In genomic region chr18:73340135-73340934, GRCh38 we compare ENCODE assay signal across 16 cellular contexts.
A peak's percentile ranks its signal among the peaks of the same experiment; 100 is the strongest.
DNase-seq lines count a peak whose midpoint lies in the region; ATAC-seq, FAIRE-seq and TF ChIP-seq lines count a peak whose summit lies in the region.
"Had no signal": no experiment of that assay in that cellular context is flagged by ENCODE, and none has a peak within 500 bp of the region (broad histone marks: within the 10 kb centered on the region; RNA-seq: fewer than 3 reads in every experiment).

No MANE protein-coding gene starts in this region.

- in situ Hi-C loops in GM13976 (cut with MboI; ENCODE audit: low sequenced_read_pairs, unreplicated experiment): no loop called here

- ATAC-seq in RWPE2 (ENCODE audit: low read depth): peak; percentile 85
- ATAC-seq: activated naive CD4-positive, alpha-beta T cell treated with anti-CD3 and anti-CD28 coated beads, Interleukin-2, amount 50 U/mL, for 72 hours had no signal

- H3K4me1 ChIP-seq in RWPE2 (ENCODE audit: insufficient read depth, poor library complexity, severe bottlenecking): peaks cover 14% of the 10 kb centered on the region
- H3K4me1 ChIP-seq in keratinocyte (ENCODE audit: control insufficient read depth, extremely low read depth, insufficient read depth, low read length): peaks cover 13% of the 10 kb centered on the region
- H3K4me1 ChIP-seq: parathyroid adenoma had no signal

- H3K27me3 Mint-ChIP-seq in HFFc6 (ENCODE audit: insufficient read depth): no peaks in the 10 kb centered on the region
- H3K27me3 Mint-ChIP-seq: activated CD4-positive, alpha-beta T cell treated with anti-CD3 and anti-CD28 coated beads, Interleukin-2, amount 10 ng/mL, durations not matched to agents 24 days and 14 days had no signal

- peaks cover 9% of the 10 kb centered on the region for H3K36me3 Mint-ChIP-seq in HFFc6 (ENCODE audit: low read depth)
- H3K36me3 Mint-ChIP-seq: activated naive CD4-positive, alpha-beta T cell treated with anti-CD3 and anti-CD28 coated beads, Interleukin-2, amount 50 U/mL, for 72 hours had no signal

- H2AFZ ChIP-seq in keratinocyte (ENCODE audit: control insufficient read depth, low read length): peak overlapping the region; percentile 22
- H2AFZ ChIP-seq: parathyroid adenoma had no signal

- dilution Hi-C loops in keratinocyte (cut with MboI; ENCODE audit: extremely low pct_ligation_motif_present, low sequenced_read_pairs): no loop called here

- peak overlapping the region; percentile 73 for H3K4me2 ChIP-seq in keratinocyte (ENCODE audit: control insufficient read depth, extremely low read depth, insufficient read depth, low read depth, low read length)

- peak overlapping the region; percentile 61 for H3K27ac Mint-ChIP-seq in HFFc6
- H3K27ac Mint-ChIP-seq: activated CD4-positive, alpha-beta T cell treated with anti-CD3 and anti-CD28 coated beads, Interleukin-2, amount 10 ng/mL, durations not matched to agents 24 days and 14 days; activated naive CD4-positive, alpha-beta T cell treated with anti-CD3 and anti-CD28 coated beads, Interleukin-2, amount 50 U/mL, for 72 hours had no signal

- H3K9ac ChIP-seq in keratinocyte (ENCODE audit: control insufficient read depth, extremely low read depth, insufficient read depth, low read length): no peak overlapping the region
- H3K9ac ChIP-seq: parathyroid adenoma had no signal

- FAIRE-seq in keratinocyte (lab: Jason Lieb, UNC): peak; percentile 72
- FAIRE-seq: endometrium had no signal

- H3K4me1 Mint-ChIP-seq in HFFc6 (ENCODE audit: low read depth): peaks cover 19% of the 10 kb centered on the region
- H3K4me1 Mint-ChIP-seq: activated CD4-positive, alpha-beta T cell treated with anti-CD3 and anti-CD28 coated beads, Interleukin-2, amount 10 ng/mL, durations not matched to agents 24 days and 14 days had no signal

- H3K9me3 ChIP-seq in RWPE2 (ENCODE audit: severe bottlenecking) (no peaks in the 10 kb centered on the region), keratinocyte (ENCODE audit: control insufficient read depth, low read depth, low read length) (no peaks in the 10 kb centered on the region)
- H3K9me3 ChIP-seq: thoracic aorta had no signal

- H3K79me2 ChIP-seq in keratinocyte (ENCODE audit: control insufficient read depth, insufficient read depth, low read length): no peaks in the 10 kb centered on the region
- H3K79me2 ChIP-seq: parathyroid adenoma had no signal

- DNase-seq in AG10803 (ENCODE audit: low read depth) (peak; percentile 25), HFFc6 (peak; percentile 46), RWPE2 (ENCODE audit: low spot score) (no peak), keratinocyte (ENCODE audit: low read depth, low spot score) (no peak), midbrain (lab: John Stamatoyannopoulos, UW) (no peak), inferior parietal cortex (ENCODE audit: extremely low spot score) (no peak), NCI-H2081 (lab: John Stamatoyannopoulos, UW) (no peak), GM13976 (ENCODE audit: low spot score) (no peak)
- DNase-seq: activated CD4-positive, alpha-beta T cell treated with anti-CD3 and anti-CD28 coated beads, Interleukin-2, amount 10 ng/mL, durations not matched to agents 24 days and 14 days; KBM-7; NCI-H2171 treated with DMSO at 0.1 percent for 48 hours; SIG-M5 had no signal

- peak overlapping the region; percentile 80 for H3K4me3 Mint-ChIP-seq in HFFc6
- H3K4me3 Mint-ChIP-seq: activated CD4-positive, alpha-beta T cell treated with anti-CD3 and anti-CD28 coated beads, Interleukin-2, amount 10 ng/mL, durations not matched to agents 24 days and 14 days had no signal

- H3K4me3 ChIP-seq in AG10803 (ENCODE audit: low read length) (no peak overlapping the region), RWPE2 (ENCODE audit: severe bottlenecking) (no peak overlapping the region), keratinocyte (ENCODE audit: control insufficient read depth in 2 of 3, extremely low read depth in 1 of 3, insufficient read depth in 2 of 3, low read depth in 1 of 3, low read length in 3 of 3) (peak overlapping the region in 2 of 3 experiments; percentile 1 to 5)
- H3K4me3 ChIP-seq: thoracic aorta had no signal

- no peaks in the 10 kb centered on the region for H3K9me3 Mint-ChIP-seq in HFFc6
- H3K9me3 Mint-ChIP-seq: activated CD4-positive, alpha-beta T cell treated with anti-CD3 and anti-CD28 coated beads, Interleukin-2, amount 10 ng/mL, durations not matched to agents 24 days and 14 days had no signal

- H3K27ac ChIP-seq in RWPE2 (ENCODE audit: poor library complexity, severe bottlenecking) (peak overlapping the region; percentile 61), keratinocyte (ENCODE audit: control insufficient read depth, insufficient read depth, low read length) (peak overlapping the region; percentile 41)
- H3K27ac ChIP-seq: parathyroid adenoma, thoracic aorta had no signal

- TF ChIP-seq CTCF in AG10803 (conservative IDR thresholded peaks at IDR 0.05; ENCODE audit: low read length): no peak
- TF ChIP-seq CTCF in HFFc6 (IDR thresholded peaks at IDR 0.05): no peak
- no peak for TF ChIP-seq CTCF in RWPE2 (IDR thresholded peaks at IDR 0.05; ENCODE audit: poor library complexity, severe bottlenecking)
- TF ChIP-seq CTCF in keratinocyte (optimal IDR thresholded peaks at IDR 0.05 in 1 of 3, IDR thresholded peaks at IDR 0.05 in 1 of 3, conservative IDR thresholded peaks at IDR 0.05 in 1 of 3; ENCODE audit: extremely low read depth in 1 of 3, insufficient read depth in 2 of 3, low read length in 3 of 3): no peak
- no peak for TF ChIP-seq CTCF in GM13976 (IDR thresholded peaks at IDR 0.05; ENCODE audit: borderline replicate concordance, control extremely low read depth, extremely low read depth, insufficient read depth, missing control alignments)

- H3K27me3 ChIP-seq in RWPE2 (ENCODE audit: insufficient read depth, poor library complexity, severe bottlenecking): no peaks in the 10 kb centered on the region
- no peaks in the 10 kb centered on the region for H3K27me3 ChIP-seq in keratinocyte (ENCODE audit: control insufficient read depth, extremely low read depth, insufficient read depth, low read length)

- H3K36me3 ChIP-seq in RWPE2 (ENCODE audit: low read depth) (no peaks in the 10 kb centered on the region), keratinocyte (ENCODE audit: control insufficient read depth in 2 of 2, extremely low read depth in 1 of 2, insufficient read depth in 2 of 2, low read length in 2 of 2) (no peaks in the 10 kb centered on the region)
- H3K36me3 ChIP-seq: thoracic aorta had no signal

- no peaks in the 10 kb centered on the region for H3K9me1 ChIP-seq in keratinocyte (ENCODE audit: control insufficient read depth, extremely low read depth, insufficient read depth, low read length)

- no peaks in the 10 kb centered on the region for H4K20me1 ChIP-seq in keratinocyte (ENCODE audit: control insufficient read depth, extremely low read depth, insufficient read depth, low read length)

Comparison
In these comparisons a context has a peak if more than half of its experiments do, and no peak if none do; other contexts are left out.
1. DNase-seq: peak in AG10803 (single experiment) and HFFc6 (single experiment); none in RWPE2 (single experiment), keratinocyte (single experiment), midbrain (single experiment), inferior parietal cortex (single experiment), NCI-H2081 (0 of 2) and GM13976 (single experiment).
2. H3K4me3 ChIP-seq: peak in keratinocyte (2 of 3); none in AG10803 (single experiment) and RWPE2 (single experiment).